In genomic region chr2:46971914-46972313, GRCh38 we compare ENCODE assay signal across 1 cellular context.
A peak's percentile ranks its signal among the peaks of the same experiment; 100 is the strongest.
TF ChIP-seq lines count a peak whose summit lies in the region.

No MANE protein-coding gene starts in this region.

TF ChIP-seq in K562, 482 proteins besides CTCF, POLR2A, EP300 and RAD21:
- TF ChIP-seq MEF2A (IDR thresholded peaks at IDR 0.05; ENCODE audit: control insufficient read depth, low read depth, low read length) (no peak), ZNF316 (IDR thresholded peaks at IDR 0.05) (peak; percentile 18; the same call in 1 of the 2 replicates)
